22 cellular contexts compared by ENCODE assay signal in the genomic region with DNA sequence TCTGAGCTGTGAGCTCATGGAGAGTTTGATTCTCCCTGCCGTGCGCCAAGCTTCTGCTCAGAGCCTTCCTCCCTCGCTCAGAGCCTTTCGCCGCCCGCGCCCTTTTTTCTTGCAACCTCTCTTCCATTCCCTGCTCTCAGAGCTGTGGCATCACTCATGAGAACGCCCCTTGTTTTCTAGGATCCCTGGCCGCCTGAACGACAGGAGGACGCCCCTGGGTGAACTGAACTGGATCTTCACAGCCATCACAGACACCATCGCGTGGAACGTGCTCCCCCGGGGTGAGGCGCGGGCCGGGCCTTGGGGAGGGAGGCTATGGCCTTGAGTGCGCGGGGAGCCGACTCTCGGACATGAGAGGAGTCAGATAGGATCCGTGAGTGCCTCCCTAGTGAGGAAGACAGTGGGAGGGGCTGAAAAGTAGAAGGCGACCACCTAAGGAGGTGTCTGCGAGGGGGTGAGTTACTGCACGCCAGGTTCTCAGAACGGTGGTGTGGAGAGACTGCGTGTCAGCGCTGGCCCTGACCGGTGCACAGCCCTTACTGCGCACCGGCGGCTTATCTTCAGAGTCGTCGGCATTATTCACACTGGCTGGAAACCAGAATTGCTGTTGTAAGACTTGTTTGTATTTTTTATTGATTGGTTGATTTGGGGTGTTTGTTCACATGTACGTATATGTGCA.
DNase-seq lines count a peak whose midpoint lies in the region; ATAC-seq and TF ChIP-seq lines count a peak whose summit lies in the region.
"Had no signal": no experiment of that assay in that cellular context is flagged by ENCODE, and none has a peak within 500 bp of the region (broad histone marks: within the 10 kb centered on the region; RNA-seq: fewer than 3 reads in every experiment).

No MANE protein-coding gene starts in this region.

- peak; percentile 10 for DNase-seq in activated T-cell treated with anti-CD3 and anti-CD28 coated beads, Interleukin-2, amount 50 U/mL, for 1 hour
- DNase-seq in activated T-cell treated with anti-CD3 and anti-CD28 coated beads, Interleukin-2, amount 50 U/mL, for 72 hours: no peak
- DNase-seq in H9 (peak; percentile 29), chondrocyte (ENCODE audit: low spot score) (peak; percentile 86), sigmoid colon (peak; percentile 54), HPDE6-E6E7 (ENCODE audit: extremely low spot score) (no peak), SIG-M5 (lab: John Stamatoyannopoulos, UW) (no peak)
- DNase-seq: activated CD4-positive, alpha-beta T cell treated with anti-CD3 and anti-CD28 coated beads, Interleukin-2, amount 50 U/mL, for 4 hours; activated CD8-positive, alpha-beta memory T cell treated with anti-CD3 and anti-CD28 coated beads, Interleukin-2, amount 50 U/mL, for 48 hours; activated naive CD4-positive, alpha-beta T cell; AML-193; CD8-positive, alpha-beta T cell; dermis blood vessel endothelial cell; DMS153; NCI-H1092; NCI-H1930; NCI-H226; WERI-Rb-1 had no signal

- H3K27ac Mint-ChIP-seq in activated T-cell treated with anti-CD3 and anti-CD28 coated beads, Interleukin-2, amount 50 U/mL, for 72 hours: no peak overlapping the region
- H3K27ac Mint-ChIP-seq in H9 (peak overlapping the region in 2 of 3 experiments; percentile 66 to 76; a peak in 4 of 7 replicates), chondrocyte (ENCODE audit: unreplicated experiment) (no peak overlapping the region)
- H3K27ac Mint-ChIP-seq: CD8-positive, alpha-beta T cell had no signal

- H2BK120ac ChIP-seq in H9 (ENCODE audit: low read depth, low read length, poor library complexity, severe bottlenecking): no peak overlapping the region

- H4K91ac ChIP-seq in H9 (ENCODE audit: insufficient read length, low read depth, low read length): no peak overlapping the region

- no peaks in the 10 kb centered on the region for H3K23me2 ChIP-seq in H9 (ENCODE audit: insufficient read length, low read depth, low read length, poor library complexity, severe bottlenecking)

- H4K8ac ChIP-seq in H9 (replicated peaks; ENCODE audit: insufficient read length, low read depth, low read length): no peak overlapping the region

- TF ChIP-seq CTCF in H9 (conservative IDR thresholded peaks at IDR 0.05): no peak
- TF ChIP-seq CTCF in chondrocyte (IDR thresholded peaks at IDR 0.05): no peak
- no peak for TF ChIP-seq CTCF in sigmoid colon (IDR thresholded peaks at IDR 0.05)

- no peak overlapping the region for H2AK5ac ChIP-seq in H9 (ENCODE audit: insufficient read length, low read length)

- H3K4ac ChIP-seq in H9 (ENCODE audit: low read depth, low read length): no peak overlapping the region

- H3K18ac ChIP-seq in H9 (ENCODE audit: insufficient read length, low read depth, low read length): no peak overlapping the region

- no peak overlapping the region for H2BK5ac ChIP-seq in H9 (ENCODE audit: insufficient read length, low read length)

- no peak for TF ChIP-seq EP300 in sigmoid colon (IDR thresholded peaks at IDR 0.05)

- no peak overlapping the region for H2BK20ac ChIP-seq in H9 (ENCODE audit: low read depth, low read length, poor library complexity, severe bottlenecking)

- no peak overlapping the region for H2BK12ac ChIP-seq in H9 (ENCODE audit: insufficient read length, low read depth, low read length)

- no peak overlapping the region for H3K56ac ChIP-seq in H9 (ENCODE audit: insufficient read length, low read depth, low read length)

- no peak overlapping the region for H4K5ac ChIP-seq in H9 (ENCODE audit: insufficient read length, low read depth, low read length)

- H3K4me1 ChIP-seq in H9 (ENCODE audit: insufficient read depth, low read length) (peaks cover 4% of the 10 kb centered on the region; the same call in 1 of the 2 replicates), sigmoid colon (peaks cover 0 to 4% (median 0%) of the 10 kb centered on the region in 4 donors)

- H3K36me3 Mint-ChIP-seq in activated T-cell treated with anti-CD3 and anti-CD28 coated beads, Interleukin-2, amount 50 U/mL, for 72 hours (ENCODE audit: insufficient read depth in 2 of 2): peaks cover 3 to 14% of the 10 kb centered on the region in 2 donors
- peaks cover 0 to 8% (median 2%) of the 10 kb centered on the region in 3 experiments; a peak in 4 of 7 replicates for H3K36me3 Mint-ChIP-seq in H9 (ENCODE audit: insufficient read depth in 1 of 3, low read depth in 3 of 3)
- peaks cover 1% of the 10 kb centered on the region for H3K36me3 Mint-ChIP-seq in chondrocyte (ENCODE audit: low read depth)

- no peak overlapping the region for H3K23ac ChIP-seq in H9 (ENCODE audit: insufficient read length, low read depth, low read length)

- no peaks in the 10 kb centered on the region for H4K20me1 ChIP-seq in H9 (ENCODE audit: control insufficient read depth, insufficient read depth, insufficient read length)

- no peak overlapping the region for H2BK15ac ChIP-seq in H9 (ENCODE audit: low read depth, low read length)

- no peaks in the 10 kb centered on the region for H3K79me1 ChIP-seq in H9 (ENCODE audit: insufficient read depth, low read depth, low read length, poor library complexity, severe bottlenecking)

- H3K9ac ChIP-seq in H9 (ENCODE audit: extremely low read depth, insufficient read length, low read length): no peak overlapping the region

- TF ChIP-seq POLR2A in sigmoid colon (IDR thresholded peaks at IDR 0.05): no peak

- no peaks in the 10 kb centered on the region for H3K79me2 ChIP-seq in H9 (ENCODE audit: insufficient read depth, low read length)

- H3K4me3 Mint-ChIP-seq in activated T-cell treated with anti-CD3 and anti-CD28 coated beads, Interleukin-2, amount 50 U/mL, for 72 hours: no peak overlapping the region
- H3K4me3 Mint-ChIP-seq in H9 (no peak overlapping the region), chondrocyte (ENCODE audit: unreplicated experiment) (no peak overlapping the region)
- H3K4me3 Mint-ChIP-seq: CD8-positive, alpha-beta T cell had no signal

- H3K27me3 ChIP-seq in H9 (ENCODE audit: insufficient read depth, low read length) (no peaks in the 10 kb centered on the region), sigmoid colon (no peaks in the 10 kb centered on the region)
- H3K27me3 ChIP-seq: ascending aorta, upper lobe of left lung had no signal

- peaks cover 45% of the 10 kb centered on the region for H3K4me1 Mint-ChIP-seq in activated T-cell treated with anti-CD3 and anti-CD28 coated beads, Interleukin-2, amount 50 U/mL, for 72 hours (ENCODE audit: low read depth)
- H3K4me1 Mint-ChIP-seq in H9: peaks cover 25% of the 10 kb centered on the region in 2 experiments
- H3K4me1 Mint-ChIP-seq in chondrocyte (ENCODE audit: low read depth): peaks cover 15% of the 10 kb centered on the region

- H3K36me3 ChIP-seq in sigmoid colon: peaks cover 0 to 37% (median 3%) of the 10 kb centered on the region in 4 donors

- H3K27ac ChIP-seq in H9 (ENCODE audit: insufficient read length, low read depth, low read length): no peak overlapping the region
- H3K27ac ChIP-seq in sigmoid colon: no peak overlapping the region
- H3K27ac ChIP-seq: ascending aorta, psoas muscle, upper lobe of left lung had no signal

- WGBS in H9 (ENCODE audit: extremely low coverage, insufficient read length, low lambda C conversion rate): no CpG with 5 or more reads among the region's 36 CpGs
- WGBS in sigmoid colon, 2 donors: 97 to 98% methylated on average over 36 of the region's 36 CpGs

- ATAC-seq in activated T-cell treated with anti-CD3 and anti-CD28 coated beads, Interleukin-2, amount 50 U/mL, for 72 hours (replicated peaks in 1 of 2): no peak
- ATAC-seq in GM18502 (IDR thresholded peaks at IDR 0.05; ENCODE audit: poor library complexity, unreplicated experiment): no peak
- ATAC-seq: CD8-positive, alpha-beta T cell; psoas muscle had no signal

- H3K9me3 Mint-ChIP-seq in activated T-cell treated with anti-CD3 and anti-CD28 coated beads, Interleukin-2, amount 50 U/mL, for 72 hours: no peaks in the 10 kb centered on the region
- no peaks in the 10 kb centered on the region for H3K9me3 Mint-ChIP-seq in H9
- no peaks in the 10 kb centered on the region for H3K9me3 Mint-ChIP-seq in chondrocyte (ENCODE audit: low read depth)
- H3K9me3 Mint-ChIP-seq: CD8-positive, alpha-beta T cell had no signal

- H3T11ph ChIP-seq in H9 (ENCODE audit: low read length): no peak overlapping the region

- no peak overlapping the region for H3K14ac ChIP-seq in H9 (ENCODE audit: insufficient read depth, low read length)

- H3K4me2 ChIP-seq in H9 (ENCODE audit: insufficient read depth, insufficient read length, low read length): no peak overlapping the region

- H3K4me3 ChIP-seq in sigmoid colon: no peak overlapping the region
- H3K4me3 ChIP-seq: ascending aorta, psoas muscle, upper lobe of left lung had no signal

- no peaks in the 10 kb centered on the region for H3K27me3 Mint-ChIP-seq in activated T-cell treated with anti-CD3 and anti-CD28 coated beads, Interleukin-2, amount 50 U/mL, for 72 hours (ENCODE audit: low read depth)
- H3K27me3 Mint-ChIP-seq in H9 (ENCODE audit: low read depth) (peaks cover 7% of the 10 kb centered on the region), chondrocyte (ENCODE audit: low read depth) (no peaks in the 10 kb centered on the region)

- no peak overlapping the region for H2AFZ ChIP-seq in H9 (ENCODE audit: low read length)

- intact Hi-C loops in sigmoid colon (cut with DNase I): no loop called here

- H3K9me3 ChIP-seq in H9 (ENCODE audit: control insufficient read depth, low read depth, low read length): no peaks in the 10 kb centered on the region
- no peaks in the 10 kb centered on the region for H3K9me3 ChIP-seq in sigmoid colon
- H3K9me3 ChIP-seq: ascending aorta, psoas muscle, upper lobe of left lung had no signal

Comparison
In these comparisons a context has a peak if more than half of its experiments do, and no peak if none do; other contexts are left out.
1. DNase-seq: peak in activated T-cell treated with anti-CD3 and anti-CD28 coated beads, Interleukin-2, amount 50 U/mL, for 1 hour (single experiment), H9 (single experiment), chondrocyte (single experiment) and sigmoid colon (single experiment); none in activated T-cell treated with anti-CD3 and anti-CD28 coated beads, Interleukin-2, amount 50 U/mL, for 72 hours (0 of 2), HPDE6-E6E7 (single experiment) and SIG-M5 (single experiment).
2. H3K27ac Mint-ChIP-seq: peak in H9 (2 of 3); none in activated T-cell treated with anti-CD3 and anti-CD28 coated beads, Interleukin-2, amount 50 U/mL, for 72 hours (single experiment) and chondrocyte (single experiment).